In the genomic region with DNA sequence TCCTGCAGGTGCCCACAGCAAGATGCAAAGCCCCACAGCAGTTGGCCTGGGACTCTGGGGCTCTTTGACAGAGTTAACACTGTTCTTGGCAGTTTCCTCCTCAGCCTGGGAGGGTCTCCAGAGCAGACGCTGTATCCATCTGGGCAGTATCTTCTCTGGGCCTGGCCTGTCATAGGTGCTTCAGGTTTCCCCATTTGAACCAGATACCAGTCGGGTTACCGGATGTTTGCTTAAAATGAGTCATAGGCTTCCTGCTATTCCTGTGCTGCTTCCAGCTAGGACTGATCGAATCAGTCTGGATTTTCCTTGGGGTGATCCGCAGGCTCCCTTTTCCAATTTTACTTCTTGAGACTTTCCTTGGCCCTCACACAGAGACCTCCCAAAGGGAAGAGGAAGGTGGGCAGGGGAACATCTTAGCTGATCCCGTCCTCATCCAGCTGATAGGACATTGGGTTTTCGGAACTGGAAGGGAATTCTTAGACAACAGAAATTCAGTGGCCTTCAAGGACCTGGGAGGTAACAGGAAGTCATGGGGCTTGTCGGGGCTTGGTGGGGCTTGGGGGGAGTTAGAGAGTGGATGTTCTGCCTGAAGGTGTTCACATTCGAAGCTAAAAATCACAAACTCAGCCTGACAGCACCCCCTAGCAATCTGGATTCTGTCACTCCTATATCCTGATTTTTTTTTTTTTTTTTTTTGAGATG, we compare ENCODE assay signal across 1 cellular context.
TF ChIP-seq lines count a peak whose summit lies in the region.

No MANE protein-coding gene starts in this region.

TF ChIP-seq in HepG2, 621 proteins besides CTCF, POLR2A, EP300 and RAD21 (continued from another document and continues in another):
- TF ChIP-seq, protein P1, sequence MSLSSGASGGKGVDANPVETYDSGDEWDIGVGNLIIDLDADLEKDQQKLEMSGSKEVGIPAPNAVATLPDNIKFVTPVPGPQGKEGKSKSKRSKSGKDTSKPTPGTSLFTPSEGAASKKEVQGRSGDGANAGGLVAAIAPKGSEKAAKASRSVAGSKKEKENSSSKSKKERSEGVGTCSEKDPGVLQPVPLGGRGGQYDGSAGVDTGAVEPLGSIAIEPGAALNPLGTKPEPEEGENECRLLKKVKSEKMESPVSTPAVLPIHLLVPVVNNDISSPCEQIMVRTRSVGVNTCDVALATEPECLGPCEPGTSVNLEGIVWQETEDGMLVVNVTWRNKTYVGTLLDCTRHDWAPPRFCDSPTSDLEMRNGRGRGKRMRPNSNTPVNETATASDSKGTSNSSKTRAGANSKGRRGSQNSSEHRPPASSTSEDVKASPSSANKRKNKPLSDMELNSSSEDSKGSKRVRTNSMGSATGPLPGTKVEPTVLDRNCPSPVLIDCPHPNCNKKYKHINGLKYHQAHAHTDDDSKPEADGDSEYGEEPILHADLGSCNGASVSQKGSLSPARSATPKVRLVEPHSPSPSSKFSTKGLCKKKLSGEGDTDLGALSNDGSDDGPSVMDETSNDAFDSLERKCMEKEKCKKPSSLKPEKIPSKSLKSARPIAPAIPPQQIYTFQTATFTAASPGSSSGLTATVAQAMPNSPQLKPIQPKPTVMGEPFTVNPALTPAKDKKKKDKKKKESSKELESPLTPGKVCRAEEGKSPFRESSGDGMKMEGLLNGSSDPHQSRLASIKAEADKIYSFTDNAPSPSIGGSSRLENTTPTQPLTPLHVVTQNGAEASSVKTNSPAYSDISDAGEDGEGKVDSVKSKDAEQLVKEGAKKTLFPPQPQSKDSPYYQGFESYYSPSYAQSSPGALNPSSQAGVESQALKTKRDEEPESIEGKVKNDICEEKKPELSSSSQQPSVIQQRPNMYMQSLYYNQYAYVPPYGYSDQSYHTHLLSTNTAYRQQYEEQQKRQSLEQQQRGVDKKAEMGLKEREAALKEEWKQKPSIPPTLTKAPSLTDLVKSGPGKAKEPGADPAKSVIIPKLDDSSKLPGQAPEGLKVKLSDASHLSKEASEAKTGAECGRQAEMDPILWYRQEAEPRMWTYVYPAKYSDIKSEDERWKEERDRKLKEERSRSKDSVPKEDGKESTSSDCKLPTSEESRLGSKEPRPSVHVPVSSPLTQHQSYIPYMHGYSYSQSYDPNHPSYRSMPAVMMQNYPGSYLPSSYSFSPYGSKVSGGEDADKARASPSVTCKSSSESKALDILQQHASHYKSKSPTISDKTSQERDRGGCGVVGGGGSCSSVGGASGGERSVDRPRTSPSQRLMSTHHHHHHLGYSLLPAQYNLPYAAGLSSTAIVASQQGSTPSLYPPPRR (CRISPR knock-in tag; IDR thresholded peaks at IDR 0.05; ENCODE audit: borderline replicate concordance), result no peak
- TF ChIP-seq ZNF780A (CRISPR knock-in tag; IDR thresholded peaks at IDR 0.05) (no peak), SOX5 (CRISPR knock-in tag; IDR thresholded peaks at IDR 0.05; ENCODE audit: borderline replicate concordance) (peak; percentile 45; the same call in 1 of the 2 replicates), DNMT3B (CRISPR knock-in tag; conservative IDR thresholded peaks at IDR 0.05) (peak; percentile 92), DR1 (CRISPR knock-in tag; IDR thresholded peaks at IDR 0.05) (no peak), ZC3H4 (CRISPR knock-in tag; IDR thresholded peaks at IDR 0.05; ENCODE audit: borderline replicate concordance) (no peak), ELF4 (CRISPR knock-in tag; IDR thresholded peaks at IDR 0.05; ENCODE audit: borderline replicate concordance) (no peak), ZNF335 (CRISPR knock-in tag; IDR thresholded peaks at IDR 0.05) (no peak), FOXK1 (CRISPR knock-in tag; IDR thresholded peaks at IDR 0.05; ENCODE audit: borderline replicate concordance, low read depth) (no peak), TARDBP (CRISPR knock-in tag; IDR thresholded peaks at IDR 0.05) (peak; percentile 75), RFX1 (IDR thresholded peaks at IDR 0.05) (no peak), HNRNPH1 (optimal IDR thresholded peaks at IDR 0.05; ENCODE audit: low read depth, low read length) (no peak), TEAD2 (CRISPR knock-in tag; IDR thresholded peaks at IDR 0.05) (no peak), ZNF333 (CRISPR knock-in tag; IDR thresholded peaks at IDR 0.05; ENCODE audit: borderline replicate concordance) (no peak), RFX3 (CRISPR knock-in tag; IDR thresholded peaks at IDR 0.05) (no peak), CENPT (CRISPR knock-in tag; IDR thresholded peaks at IDR 0.05; ENCODE audit: low read depth) (no peak), ZBTB1 (CRISPR knock-in tag; IDR thresholded peaks at IDR 0.05; ENCODE audit: borderline replicate concordance) (no peak), ZNF607 (CRISPR knock-in tag; IDR thresholded peaks at IDR 0.05; ENCODE audit: borderline replicate concordance) (no peak; the same call in 1 of the 2 replicates), ZNF367 (CRISPR knock-in tag; IDR thresholded peaks at IDR 0.05; ENCODE audit: borderline replicate concordance) (no peak), SMARCC2 (IDR thresholded peaks at IDR 0.05) (no peak), KDM6A (CRISPR knock-in tag; IDR thresholded peaks at IDR 0.05; ENCODE audit: low read depth) (no peak), PCBP1 (IDR thresholded peaks at IDR 0.05; ENCODE audit: borderline replicate concordance, low read depth, low read length) (no peak), ZNF605 (CRISPR knock-in tag; IDR thresholded peaks at IDR 0.05) (peak; percentile 59), KDM3A (CRISPR knock-in tag; IDR thresholded peaks at IDR 0.05; ENCODE audit: low read depth) (no peak), TMF1 (CRISPR knock-in tag; IDR thresholded peaks at IDR 0.05; ENCODE audit: low read depth) (no peak), AGO1 (IDR thresholded peaks at IDR 0.05; ENCODE audit: low read depth, low read length, poor library complexity, severe bottlenecking) (no peak)
- TF ChIP-seq, protein P2, sequence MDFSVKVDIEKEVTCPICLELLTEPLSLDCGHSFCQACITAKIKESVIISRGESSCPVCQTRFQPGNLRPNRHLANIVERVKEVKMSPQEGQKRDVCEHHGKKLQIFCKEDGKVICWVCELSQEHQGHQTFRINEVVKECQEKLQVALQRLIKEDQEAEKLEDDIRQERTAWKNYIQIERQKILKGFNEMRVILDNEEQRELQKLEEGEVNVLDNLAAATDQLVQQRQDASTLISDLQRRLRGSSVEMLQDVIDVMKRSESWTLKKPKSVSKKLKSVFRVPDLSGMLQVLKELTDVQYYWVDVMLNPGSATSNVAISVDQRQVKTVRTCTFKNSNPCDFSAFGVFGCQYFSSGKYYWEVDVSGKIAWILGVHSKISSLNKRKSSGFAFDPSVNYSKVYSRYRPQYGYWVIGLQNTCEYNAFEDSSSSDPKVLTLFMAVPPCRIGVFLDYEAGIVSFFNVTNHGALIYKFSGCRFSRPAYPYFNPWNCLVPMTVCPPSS (IDR thresholded peaks at IDR 0.05), result no peak
- TF ChIP-seq, protein P3, sequence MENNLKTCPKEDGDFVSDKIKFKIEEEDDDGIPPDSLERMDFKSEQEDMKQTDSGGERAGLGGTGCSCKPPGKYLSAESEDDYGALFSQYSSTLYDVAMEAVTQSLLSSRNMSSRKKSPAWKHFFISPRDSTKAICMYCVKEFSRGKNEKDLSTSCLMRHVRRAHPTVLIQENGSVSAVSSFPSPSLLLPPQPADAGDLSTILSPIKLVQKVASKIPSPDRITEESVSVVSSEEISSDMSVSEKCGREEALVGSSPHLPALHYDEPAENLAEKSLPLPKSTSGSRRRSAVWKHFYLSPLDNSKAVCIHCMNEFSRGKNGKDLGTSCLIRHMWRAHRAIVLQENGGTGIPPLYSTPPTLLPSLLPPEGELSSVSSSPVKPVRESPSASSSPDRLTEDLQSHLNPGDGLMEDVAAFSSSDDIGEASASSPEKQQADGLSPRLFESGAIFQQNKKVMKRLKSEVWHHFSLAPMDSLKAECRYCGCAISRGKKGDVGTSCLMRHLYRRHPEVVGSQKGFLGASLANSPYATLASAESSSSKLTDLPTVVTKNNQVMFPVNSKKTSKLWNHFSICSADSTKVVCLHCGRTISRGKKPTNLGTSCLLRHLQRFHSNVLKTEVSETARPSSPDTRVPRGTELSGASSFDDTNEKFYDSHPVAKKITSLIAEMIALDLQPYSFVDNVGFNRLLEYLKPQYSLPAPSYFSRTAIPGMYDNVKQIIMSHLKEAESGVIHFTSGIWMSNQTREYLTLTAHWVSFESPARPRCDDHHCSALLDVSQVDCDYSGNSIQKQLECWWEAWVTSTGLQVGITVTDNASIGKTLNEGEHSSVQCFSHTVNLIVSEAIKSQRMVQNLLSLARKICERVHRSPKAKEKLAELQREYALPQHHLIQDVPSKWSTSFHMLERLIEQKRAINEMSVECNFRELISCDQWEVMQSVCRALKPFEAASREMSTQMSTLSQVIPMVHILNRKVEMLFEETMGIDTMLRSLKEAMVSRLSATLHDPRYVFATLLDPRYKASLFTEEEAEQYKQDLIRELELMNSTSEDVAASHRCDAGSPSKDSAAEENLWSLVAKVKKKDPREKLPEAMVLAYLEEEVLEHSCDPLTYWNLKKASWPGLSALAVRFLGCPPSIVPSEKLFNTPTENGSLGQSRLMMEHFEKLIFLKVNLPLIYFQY (CRISPR knock-in tag; IDR thresholded peaks at IDR 0.05; ENCODE audit: borderline replicate concordance), result peak; percentile 64; the same call in 1 of the 2 replicates
- TF ChIP-seq, protein P4, sequence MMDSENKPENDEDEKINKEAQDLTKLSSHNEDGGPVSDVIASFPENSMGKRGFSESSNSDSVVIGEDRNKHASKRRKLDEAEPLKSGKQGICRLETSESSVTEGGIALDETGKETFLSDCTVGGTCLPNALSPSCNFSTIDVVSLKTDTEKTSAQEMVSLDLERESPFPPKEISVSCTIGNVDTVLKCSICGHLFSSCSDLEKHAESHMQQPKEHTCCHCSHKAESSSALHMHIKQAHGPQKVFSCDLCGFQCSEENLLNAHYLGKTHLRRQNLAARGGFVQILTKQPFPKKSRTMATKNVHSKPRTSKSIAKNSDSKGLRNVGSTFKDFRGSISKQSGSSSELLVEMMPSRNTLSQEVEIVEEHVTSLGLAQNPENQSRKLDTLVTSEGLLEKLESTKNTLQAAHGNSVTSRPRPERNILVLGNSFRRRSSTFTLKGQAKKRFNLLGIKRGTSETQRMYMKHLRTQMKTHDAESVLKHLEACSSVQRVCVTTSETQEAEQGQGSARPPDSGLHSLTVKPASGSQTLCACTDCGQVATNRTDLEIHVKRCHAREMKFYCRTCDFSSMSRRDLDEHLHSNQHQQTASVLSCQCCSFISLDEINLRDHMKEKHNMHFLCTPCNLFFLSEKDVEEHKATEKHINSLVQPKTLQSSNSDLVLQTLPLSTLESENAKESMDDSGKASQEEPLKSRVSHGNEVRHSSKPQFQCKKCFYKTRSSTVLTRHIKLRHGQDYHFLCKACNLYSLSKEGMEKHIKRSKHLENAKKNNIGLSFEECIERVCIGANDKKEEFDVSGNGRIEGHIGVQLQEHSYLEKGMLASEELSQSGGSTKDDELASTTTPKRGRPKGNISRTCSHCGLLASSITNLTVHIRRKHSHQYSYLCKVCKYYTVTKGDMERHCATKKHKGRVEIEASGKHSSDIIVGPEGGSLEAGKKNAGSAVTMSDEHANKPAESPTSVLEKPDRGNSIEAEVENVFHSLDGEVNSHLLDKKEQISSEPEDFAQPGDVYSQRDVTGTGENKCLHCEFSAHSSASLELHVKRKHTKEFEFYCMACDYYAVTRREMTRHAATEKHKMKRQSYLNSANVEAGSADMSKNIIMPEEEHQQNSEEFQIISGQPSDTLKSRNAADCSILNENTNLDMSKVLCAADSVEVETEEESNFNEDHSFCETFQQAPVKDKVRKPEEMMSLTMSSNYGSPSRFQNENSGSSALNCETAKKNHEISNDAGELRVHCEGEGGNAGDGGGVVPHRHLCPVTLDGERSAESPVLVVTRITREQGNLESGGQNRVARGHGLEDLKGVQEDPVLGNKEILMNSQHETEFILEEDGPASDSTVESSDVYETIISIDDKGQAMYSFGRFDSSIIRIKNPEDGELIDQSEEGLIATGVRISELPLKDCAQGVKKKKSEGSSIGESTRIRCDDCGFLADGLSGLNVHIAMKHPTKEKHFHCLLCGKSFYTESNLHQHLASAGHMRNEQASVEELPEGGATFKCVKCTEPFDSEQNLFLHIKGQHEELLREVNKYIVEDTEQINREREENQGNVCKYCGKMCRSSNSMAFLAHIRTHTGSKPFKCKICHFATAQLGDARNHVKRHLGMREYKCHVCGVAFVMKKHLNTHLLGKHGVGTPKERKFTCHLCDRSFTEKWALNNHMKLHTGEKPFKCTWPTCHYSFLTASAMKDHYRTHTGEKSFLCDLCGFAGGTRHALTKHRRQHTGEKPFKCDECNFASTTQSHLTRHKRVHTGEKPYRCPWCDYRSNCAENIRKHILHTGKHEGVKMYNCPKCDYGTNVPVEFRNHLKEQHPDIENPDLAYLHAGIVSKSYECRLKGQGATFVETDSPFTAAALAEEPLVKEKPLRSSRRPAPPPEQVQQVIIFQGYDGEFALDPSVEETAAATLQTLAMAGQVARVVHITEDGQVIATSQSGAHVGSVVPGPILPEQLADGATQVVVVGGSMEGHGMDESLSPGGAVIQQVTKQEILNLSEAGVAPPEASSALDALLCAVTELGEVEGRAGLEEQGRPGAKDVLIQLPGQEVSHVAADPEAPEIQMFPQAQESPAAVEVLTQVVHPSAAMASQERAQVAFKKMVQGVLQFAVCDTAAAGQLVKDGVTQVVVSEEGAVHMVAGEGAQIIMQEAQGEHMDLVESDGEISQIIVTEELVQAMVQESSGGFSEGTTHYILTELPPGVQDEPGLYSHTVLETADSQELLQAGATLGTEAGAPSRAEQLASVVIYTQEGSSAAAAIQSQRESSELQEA (CRISPR knock-in tag; IDR thresholded peaks at IDR 0.05; ENCODE audit: not compliant biosample characterization), result no peak
- TF ChIP-seq, protein P5, sequence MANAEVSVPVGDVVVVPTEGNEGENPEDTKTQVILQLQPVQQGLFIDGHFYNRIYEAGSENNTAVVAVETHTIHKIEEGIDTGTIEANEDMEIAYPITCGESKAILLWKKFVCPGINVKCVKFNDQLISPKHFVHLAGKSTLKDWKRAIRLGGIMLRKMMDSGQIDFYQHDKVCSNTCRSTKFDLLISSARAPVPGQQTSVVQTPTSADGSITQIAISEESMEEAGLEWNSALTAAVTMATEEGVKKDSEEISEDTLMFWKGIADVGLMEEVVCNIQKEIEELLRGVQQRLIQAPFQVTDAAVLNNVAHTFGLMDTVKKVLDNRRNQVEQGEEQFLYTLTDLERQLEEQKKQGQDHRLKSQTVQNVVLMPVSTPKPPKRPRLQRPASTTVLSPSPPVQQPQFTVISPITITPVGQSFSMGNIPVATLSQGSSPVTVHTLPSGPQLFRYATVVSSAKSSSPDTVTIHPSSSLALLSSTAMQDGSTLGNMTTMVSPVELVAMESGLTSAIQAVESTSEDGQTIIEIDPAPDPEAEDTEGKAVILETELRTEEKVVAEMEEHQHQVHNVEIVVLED (CRISPR knock-in tag; IDR thresholded peaks at IDR 0.05; ENCODE audit: borderline replicate concordance), result 0 out of 2 replicates have a peak, but pooled peaks have one; percentile 19
- TF ChIP-seq, protein P6, sequence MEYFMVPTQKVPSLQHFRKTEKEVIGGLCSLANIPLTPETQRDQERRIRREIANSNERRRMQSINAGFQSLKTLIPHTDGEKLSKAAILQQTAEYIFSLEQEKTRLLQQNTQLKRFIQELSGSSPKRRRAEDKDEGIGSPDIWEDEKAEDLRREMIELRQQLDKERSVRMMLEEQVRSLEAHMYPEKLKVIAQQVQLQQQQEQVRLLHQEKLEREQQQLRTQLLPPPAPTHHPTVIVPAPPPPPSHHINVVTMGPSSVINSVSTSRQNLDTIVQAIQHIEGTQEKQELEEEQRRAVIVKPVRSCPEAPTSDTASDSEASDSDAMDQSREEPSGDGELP (IDR thresholded peaks at IDR 0.05; ENCODE audit: borderline replicate concordance, low read depth), result peak; percentile 51; the same call in 1 of the 2 replicates
- TF ChIP-seq, protein P7, sequence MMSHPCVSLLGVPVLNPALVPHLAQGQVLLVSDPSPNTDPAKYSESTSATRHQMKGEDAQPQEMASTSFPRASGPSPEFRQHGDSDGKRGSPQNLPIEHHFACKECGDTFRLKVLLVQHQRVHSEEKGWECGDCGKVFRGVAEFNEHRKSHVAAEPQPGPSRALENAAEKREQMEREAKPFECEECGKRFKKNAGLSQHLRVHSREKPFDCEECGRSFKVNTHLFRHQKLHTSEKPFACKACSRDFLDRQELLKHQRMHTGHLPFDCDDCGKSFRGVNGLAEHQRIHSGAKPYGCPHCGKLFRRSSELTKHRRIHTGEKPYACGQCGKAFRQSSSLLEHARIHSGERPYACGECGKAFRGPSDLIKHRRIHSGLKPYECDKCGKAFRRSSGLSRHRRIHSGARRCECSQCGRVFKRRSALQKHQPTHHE (CRISPR knock-in tag; IDR thresholded peaks at IDR 0.05; ENCODE audit: borderline replicate concordance), result no peak
